Comparison of ENCODE assay signal across 16 cellular contexts in genomic region chr13:39159393-39159792, GRCh38.
A peak's percentile ranks its signal among the peaks of the same experiment; 100 is the strongest.
DNase-seq lines count a peak whose midpoint lies in the region; ATAC-seq lines count a peak whose summit lies in the region.
"Had no signal": no experiment of that assay in that cellular context is flagged by ENCODE, and none has a peak within 500 bp of the region (broad histone marks: within the 10 kb centered on the region; RNA-seq: fewer than 3 reads in every experiment).

No MANE protein-coding gene starts in this region.

- H3K9ac ChIP-seq in neuronal stem cell (ENCODE audit: low read depth, low read length, poor library complexity), result no peak overlapping the region

- H3K18ac ChIP-seq in neuronal stem cell (ENCODE audit: low read length), result no peak overlapping the region

- no peaks in the 10 kb centered on the region for H3K4me1 ChIP-seq in neuronal stem cell (ENCODE audit: control insufficient read depth in 2 of 2, insufficient read depth in 1 of 2, low read depth in 1 of 2, low read length in 2 of 2)
- H3K4me1 ChIP-seq: adrenal gland had no signal

- peaks cover 0 to 1% of the 10 kb centered on the region in 2 donors for H3K9me3 ChIP-seq in neuronal stem cell (replicated peaks in 1 of 2; ENCODE audit: control insufficient read depth in 2 of 2, insufficient read depth in 1 of 2, low read depth in 1 of 2, low read length in 2 of 2)
- H3K9me3 ChIP-seq: adrenal gland had no signal

- H3K9me3 Mint-ChIP-seq in activated naive CD8-positive, alpha-beta T cell treated with anti-CD3 and anti-CD28 coated beads, Interleukin-2, amount 50 U/mL, for 24 hours, result no peaks in the 10 kb centered on the region
- H3K9me3 Mint-ChIP-seq in activated naive CD8-positive, alpha-beta T cell treated with anti-CD3 and anti-CD28 coated beads for 36 hours, result no peaks in the 10 kb centered on the region
- H3K9me3 Mint-ChIP-seq: dendritic cell treated with granulocyte-macrophage colony-stimulating factor and Interleukin-4, amounts not matched to agents 40 ng/mL and 50 ng/mL, for 4 days had no signal

- no peak overlapping the region for H3K4me3 ChIP-seq in neuronal stem cell (ENCODE audit: low read length in 2 of 2)
- H3K4me3 ChIP-seq: adrenal gland, skin epidermis had no signal

- H3K27ac ChIP-seq in neuronal stem cell (replicated peaks; ENCODE audit: low read length), result no peak overlapping the region
- H3K27ac ChIP-seq: adrenal gland, skin epidermis had no signal

- no peak for DNase-seq in activated naive CD8-positive, alpha-beta T cell treated with anti-CD3 and anti-CD28 coated beads, Interleukin-2, amount 50 U/mL, for 24 hours
- DNase-seq in activated naive CD8-positive, alpha-beta T cell treated with anti-CD3 and anti-CD28 coated beads for 36 hours, result no peak
- peak; percentile 76 for DNase-seq in NCI-H1105 (lab: John Stamatoyannopoulos, UW)
- DNase-seq in NCI-H510A (lab: John Stamatoyannopoulos, UW), result peak; percentile 13
- DNase-seq in neuronal stem cell (ENCODE audit: low spot score), result no peak
- DNase-seq in foreskin melanocyte, result no peak
- no peak for DNase-seq in inferior parietal cortex (ENCODE audit: extremely low spot score)
- no peak for DNase-seq in GF-D8 (lab: John Stamatoyannopoulos, UW)
- DNase-seq: activated CD8-positive, alpha-beta memory T cell treated with anti-CD3 and anti-CD28 coated beads, Interleukin-2, amount 50 U/mL, for 4 hours; adrenal gland; IMR-90; kidney glomerular epithelial cell; NCI-H1048; occipital lobe had no signal

- peak; percentile 68 for ATAC-seq in activated naive CD8-positive, alpha-beta T cell treated with anti-CD3 and anti-CD28 coated beads, Interleukin-2, amount 50 U/mL, for 24 hours

- H3K36me3 Mint-ChIP-seq in activated naive CD8-positive, alpha-beta T cell treated with anti-CD3 and anti-CD28 coated beads, Interleukin-2, amount 50 U/mL, for 24 hours (ENCODE audit: low read depth), result no peaks in the 10 kb centered on the region
- H3K36me3 Mint-ChIP-seq in activated naive CD8-positive, alpha-beta T cell treated with anti-CD3 and anti-CD28 coated beads for 36 hours, result no peaks in the 10 kb centered on the region

- no peak overlapping the region for H2BK5ac ChIP-seq in neuronal stem cell (ENCODE audit: low read length)

- H4K91ac ChIP-seq in neuronal stem cell (ENCODE audit: low read depth, low read length, poor library complexity), result no peak overlapping the region

- H3K79me1 ChIP-seq in neuronal stem cell (ENCODE audit: low read depth, low read length), result no peaks in the 10 kb centered on the region

- no peak overlapping the region for H3K23ac ChIP-seq in neuronal stem cell (ENCODE audit: low read depth, low read length, poor library complexity)

- no peak overlapping the region for H4K8ac ChIP-seq in neuronal stem cell (ENCODE audit: low read depth, low read length)

- peak overlapping the region; percentile 48 for H2AFZ ChIP-seq in neuronal stem cell (ENCODE audit: low read length)

- H2BK120ac ChIP-seq in neuronal stem cell (ENCODE audit: low read depth, low read length), result no peak overlapping the region

- no peaks in the 10 kb centered on the region for H3K27me3 ChIP-seq in neuronal stem cell (ENCODE audit: control insufficient read depth in 3 of 3, insufficient read depth in 3 of 3, low read depth in 1 of 3, low read length in 3 of 3)
- H3K27me3 ChIP-seq: adrenal gland had no signal

- H2BK15ac ChIP-seq in neuronal stem cell (ENCODE audit: low read length), result no peak overlapping the region

- H3K14ac ChIP-seq in neuronal stem cell (ENCODE audit: low read length), result no peak overlapping the region

- H3K36me3 ChIP-seq in neuronal stem cell (replicated peaks in 1 of 2; ENCODE audit: control insufficient read depth in 2 of 2, insufficient read depth in 2 of 2, low read length in 2 of 2), result no peaks in the 10 kb centered on the region
- H3K36me3 ChIP-seq: adrenal gland had no signal

- no peak overlapping the region for H2BK12ac ChIP-seq in neuronal stem cell (ENCODE audit: low read length)

- no peak overlapping the region for H3K4me2 ChIP-seq in neuronal stem cell (ENCODE audit: insufficient read depth, low read length, poor library complexity, severe bottlenecking)

- H3K27me3 Mint-ChIP-seq in activated naive CD8-positive, alpha-beta T cell treated with anti-CD3 and anti-CD28 coated beads, Interleukin-2, amount 50 U/mL, for 24 hours, result peaks cover 32% of the 10 kb centered on the region
- peaks cover 45% of the 10 kb centered on the region for H3K27me3 Mint-ChIP-seq in activated naive CD8-positive, alpha-beta T cell treated with anti-CD3 and anti-CD28 coated beads for 36 hours

- H3K4me1 Mint-ChIP-seq in activated naive CD8-positive, alpha-beta T cell treated with anti-CD3 and anti-CD28 coated beads, Interleukin-2, amount 50 U/mL, for 24 hours, result peaks cover 11% of the 10 kb centered on the region
- peaks cover 7% of the 10 kb centered on the region for H3K4me1 Mint-ChIP-seq in activated naive CD8-positive, alpha-beta T cell treated with anti-CD3 and anti-CD28 coated beads for 36 hours

- H3K27ac Mint-ChIP-seq in activated naive CD8-positive, alpha-beta T cell treated with anti-CD3 and anti-CD28 coated beads, Interleukin-2, amount 50 U/mL, for 24 hours, result peak overlapping the region; percentile 2
- no peak overlapping the region for H3K27ac Mint-ChIP-seq in activated naive CD8-positive, alpha-beta T cell treated with anti-CD3 and anti-CD28 coated beads for 36 hours
- H3K27ac Mint-ChIP-seq: dendritic cell treated with granulocyte-macrophage colony-stimulating factor and Interleukin-4, amounts not matched to agents 40 ng/mL and 50 ng/mL, for 4 days had no signal

- no peak overlapping the region for H3K4ac ChIP-seq in neuronal stem cell (ENCODE audit: low read length)

- no peak overlapping the region for H2AK5ac ChIP-seq in neuronal stem cell (ENCODE audit: low read depth, low read length)

- no peak overlapping the region for H3K4me3 Mint-ChIP-seq in activated naive CD8-positive, alpha-beta T cell treated with anti-CD3 and anti-CD28 coated beads, Interleukin-2, amount 50 U/mL, for 24 hours
- H3K4me3 Mint-ChIP-seq in activated naive CD8-positive, alpha-beta T cell treated with anti-CD3 and anti-CD28 coated beads for 36 hours, result no peak overlapping the region
- H3K4me3 Mint-ChIP-seq: dendritic cell treated with granulocyte-macrophage colony-stimulating factor and Interleukin-4, amounts not matched to agents 40 ng/mL and 50 ng/mL, for 4 days had no signal

- no CpG with 5 or more reads among the region's 4 CpGs for WGBS in neuronal stem cell (ENCODE audit: extremely low coverage in 2 of 2, insufficient read length in 2 of 2, insufficient replicate concordance in 1 of 2), 2 donors

Comparison
In these comparisons a context has a peak if more than half of its experiments do, and no peak if none do; other contexts are left out.
1. DNase-seq: peak in NCI-H1105 (single experiment) and NCI-H510A (single experiment); none in activated naive CD8-positive, alpha-beta T cell treated with anti-CD3 and anti-CD28 coated beads, Interleukin-2, amount 50 U/mL, for 24 hours (single experiment), activated naive CD8-positive, alpha-beta T cell treated with anti-CD3 and anti-CD28 coated beads for 36 hours (single experiment), neuronal stem cell (single experiment), foreskin melanocyte (single experiment), inferior parietal cortex (single experiment) and GF-D8 (single experiment).